ENCODE assay signal across 8 cellular contexts in the genomic region with DNA sequence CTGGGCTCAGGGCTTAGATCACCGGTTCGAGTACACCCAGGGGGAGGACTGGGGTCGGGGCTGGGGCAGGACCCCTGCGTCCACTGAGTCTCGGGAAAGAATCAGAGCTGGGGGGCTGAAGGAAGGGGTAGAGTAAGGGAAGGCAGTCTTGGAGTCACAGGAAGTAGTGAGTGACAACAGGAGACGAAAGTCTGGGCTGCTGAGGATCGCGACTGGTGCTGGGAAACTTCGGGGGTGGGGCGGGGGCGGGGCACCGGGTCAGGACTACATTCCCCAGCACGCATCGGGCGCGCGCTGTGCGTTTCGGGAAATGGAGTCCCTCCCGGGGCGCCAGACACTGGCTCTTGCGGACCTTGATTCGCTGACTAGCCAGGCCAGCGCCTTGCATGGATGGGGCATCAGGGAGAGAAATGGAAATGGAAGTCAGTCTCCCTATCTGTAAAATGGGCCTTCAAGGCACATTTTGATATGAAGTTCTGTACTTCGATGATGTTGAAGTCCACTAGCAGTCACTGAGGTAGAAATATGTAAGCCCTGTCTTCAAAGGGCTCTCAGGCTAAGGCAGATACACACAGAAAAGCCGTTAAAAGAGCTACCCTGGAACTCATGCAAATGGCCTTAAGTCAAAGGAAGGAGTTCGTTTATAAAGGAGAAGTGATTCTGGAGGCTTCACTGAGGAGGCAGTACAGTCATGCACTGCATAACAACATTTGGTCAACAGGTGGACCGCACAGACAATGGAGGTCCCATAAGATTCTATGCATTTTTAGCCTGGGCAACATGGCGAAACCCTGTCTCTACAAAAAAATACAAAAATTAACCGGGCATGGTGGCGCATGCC. TPM values are rescaled to one million over a fixed set of nuclear protein-coding genes. Genes with fewer than 3 reads are reported as not detected.
A peak's percentile ranks its signal among the peaks of the same experiment; 100 is the strongest.
DNase-seq lines count a peak whose midpoint lies in the region; ATAC-seq and TF ChIP-seq lines count a peak whose summit lies in the region.

No MANE protein-coding gene starts in this region.

- 18% methylated on average over 31 of the region's 31 CpGs for WGBS in liver

- H3K27me3 ChIP-seq in HAP-1 (ENCODE audit: low read depth) (no peaks in the 10 kb centered on the region), liver (ENCODE audit: control insufficient read depth in 4 of 4, insufficient read depth in 4 of 4, low read length in 3 of 4) (no peaks in the 10 kb centered on the region)

- TF ChIP-seq CTCF in liver (IDR thresholded peaks at IDR 0.05; ENCODE audit: low read depth, low read length, missing input control): no peak

- H3K27ac Mint-ChIP-seq in activated CD4-positive, alpha-beta memory T cell treated with anti-CD3 and anti-CD28 coated beads for 36 hours: peak overlapping the region; percentile 65

- no peaks in the 10 kb centered on the region for H3K9me3 ChIP-seq in HAP-1
- H3K9me3 ChIP-seq in liver (ENCODE audit: control insufficient read depth in 4 of 4, low read length in 3 of 4): no peaks in the 10 kb centered on the region

- no peak for TF ChIP-seq RAD21 in liver (IDR thresholded peaks at IDR 0.05)

- ATAC-seq in GM18858 (IDR thresholded peaks at IDR 0.05; ENCODE audit: unreplicated experiment): no peak

- H3K4me3 ChIP-seq in HAP-1 (no peak overlapping the region), liver (ENCODE audit: low read depth in 1 of 3, low read length in 3 of 3) (peak overlapping the region; percentile 37 to 58 (median 51))

- peak overlapping the region; percentile 57 for H3K4me3 Mint-ChIP-seq in activated CD4-positive, alpha-beta memory T cell treated with anti-CD3 and anti-CD28 coated beads for 36 hours

- H3K9me3 Mint-ChIP-seq in activated CD4-positive, alpha-beta memory T cell treated with anti-CD3 and anti-CD28 coated beads for 36 hours: no peaks in the 10 kb centered on the region

- intact Hi-C loops in activated CD4-positive, alpha-beta memory T cell treated with anti-CD3 and anti-CD28 coated beads for 36 hours (cut with micrococcal nuclease): loop anchor here (1.0 to 2.0 kb wide), 2 partner anchors 25 to 46 kb away; no protein-coding TSS in a partner anchor

- H3K4me1 Mint-ChIP-seq in activated CD4-positive, alpha-beta memory T cell treated with anti-CD3 and anti-CD28 coated beads for 36 hours (ENCODE audit: low read depth): peaks cover 46% of the 10 kb centered on the region

- CTCF ChIA-PET in activated CD4-positive, alpha-beta memory T cell treated with anti-CD3 and anti-CD28 coated beads for 36 hours (lab: Charles Lee): interaction anchor here (0.9 to 3.8 kb wide), 2 partner anchors 23 to 52 kb away, joined by 3 to 21 read pairs; no protein-coding TSS in a partner anchor

- peak; percentile 90 for DNase-seq in CD1c-positive myeloid dendritic cell (ENCODE audit: extremely low spot score)
- DNase-seq in HAP-1 (ENCODE audit: low spot score in 2 of 2): peak; percentile 78 to 90
- peak; percentile 93 for DNase-seq in NCI-H345 (lab: John Stamatoyannopoulos, UW)
- DNase-seq in activated CD4-positive, alpha-beta memory T cell treated with anti-CD3 and anti-CD28 coated beads for 36 hours: peak; percentile 89
- peak; percentile 57 to 92 for DNase-seq in dermis microvascular lymphatic vessel endothelial cell (ENCODE audit: low read depth in 2 of 2)
- peak; percentile 73 to 75 for DNase-seq in stimulated activated CD4-positive, alpha-beta T cell treated with anti-CD3 and anti-CD28 coated beads, Interleukin-2, amount 100 ng/mL, for 48 hours

- H3K27ac ChIP-seq in liver (ENCODE audit: low read depth in 1 of 2, low read length in 2 of 2): peak overlapping the region; percentile 94

- POLR2A ChIA-PET in activated CD4-positive, alpha-beta memory T cell treated with anti-CD3 and anti-CD28 coated beads for 36 hours (lab: Charles Lee): interaction anchor here (0.8 to 1.3 kb wide), 2 partner anchors 8 to 22 kb away, joined by 3 read pairs; no protein-coding TSS in a partner anchor

- peaks cover 2% of the 10 kb centered on the region for H3K36me3 Mint-ChIP-seq in activated CD4-positive, alpha-beta memory T cell treated with anti-CD3 and anti-CD28 coated beads for 36 hours

- no peaks in the 10 kb centered on the region for H3K27me3 Mint-ChIP-seq in activated CD4-positive, alpha-beta memory T cell treated with anti-CD3 and anti-CD28 coated beads for 36 hours

- in situ Hi-C loops in HAP-1 (cut with MboI; ENCODE audit: low sequenced_read_pairs): no loop called here

- H3K36me3 ChIP-seq in HAP-1 (replicated peaks): no peaks in the 10 kb centered on the region
- H3K36me3 ChIP-seq in liver (ENCODE audit: control insufficient read depth in 4 of 4, insufficient read depth in 3 of 4, low read depth in 1 of 4, low read length in 3 of 4): no peaks in the 10 kb centered on the region

- H3K4me1 ChIP-seq in HAP-1 (peaks cover 16% of the 10 kb centered on the region), liver (ENCODE audit: control insufficient read depth in 4 of 4, insufficient read depth in 4 of 4, low read length in 3 of 4) (peaks cover 9 to 39% (median 25%) of the 10 kb centered on the region in 4 donors)

- H3K9ac ChIP-seq in liver (ENCODE audit: low read depth in 1 of 2, low read length in 2 of 2): peak overlapping the region; percentile 24 to 69

TF ChIP-seq in liver, 16 proteins besides CTCF, POLR2A, EP300 and RAD21 (continues in another document):
- TF ChIP-seq, protein P1, sequence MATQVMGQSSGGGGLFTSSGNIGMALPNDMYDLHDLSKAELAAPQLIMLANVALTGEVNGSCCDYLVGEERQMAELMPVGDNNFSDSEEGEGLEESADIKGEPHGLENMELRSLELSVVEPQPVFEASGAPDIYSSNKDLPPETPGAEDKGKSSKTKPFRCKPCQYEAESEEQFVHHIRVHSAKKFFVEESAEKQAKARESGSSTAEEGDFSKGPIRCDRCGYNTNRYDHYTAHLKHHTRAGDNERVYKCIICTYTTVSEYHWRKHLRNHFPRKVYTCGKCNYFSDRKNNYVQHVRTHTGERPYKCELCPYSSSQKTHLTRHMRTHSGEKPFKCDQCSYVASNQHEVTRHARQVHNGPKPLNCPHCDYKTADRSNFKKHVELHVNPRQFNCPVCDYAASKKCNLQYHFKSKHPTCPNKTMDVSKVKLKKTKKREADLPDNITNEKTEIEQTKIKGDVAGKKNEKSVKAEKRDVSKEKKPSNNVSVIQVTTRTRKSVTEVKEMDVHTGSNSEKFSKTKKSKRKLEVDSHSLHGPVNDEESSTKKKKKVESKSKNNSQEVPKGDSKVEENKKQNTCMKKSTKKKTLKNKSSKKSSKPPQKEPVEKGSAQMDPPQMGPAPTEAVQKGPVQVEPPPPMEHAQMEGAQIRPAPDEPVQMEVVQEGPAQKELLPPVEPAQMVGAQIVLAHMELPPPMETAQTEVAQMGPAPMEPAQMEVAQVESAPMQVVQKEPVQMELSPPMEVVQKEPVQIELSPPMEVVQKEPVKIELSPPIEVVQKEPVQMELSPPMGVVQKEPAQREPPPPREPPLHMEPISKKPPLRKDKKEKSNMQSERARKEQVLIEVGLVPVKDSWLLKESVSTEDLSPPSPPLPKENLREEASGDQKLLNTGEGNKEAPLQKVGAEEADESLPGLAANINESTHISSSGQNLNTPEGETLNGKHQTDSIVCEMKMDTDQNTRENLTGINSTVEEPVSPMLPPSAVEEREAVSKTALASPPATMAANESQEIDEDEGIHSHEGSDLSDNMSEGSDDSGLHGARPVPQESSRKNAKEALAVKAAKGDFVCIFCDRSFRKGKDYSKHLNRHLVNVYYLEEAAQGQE (IDR thresholded peaks at IDR 0.05): no peak
- TF ChIP-seq FOXA2 (IDR thresholded peaks at IDR 0.05) (no peak), HNF4A (conservative IDR thresholded peaks at IDR 0.05) (peak; percentile 32 to 41), SP1 (IDR thresholded peaks at IDR 0.05) (no peak), GABPA (IDR thresholded peaks at IDR 0.05 in 1 of 2, conservative IDR thresholded peaks at IDR 0.05 in 1 of 2) (peak in 1 of 2 donors; percentile 62), TAF1 (conservative IDR thresholded peaks at IDR 0.05) (no peak), FOXA1 (IDR thresholded peaks at IDR 0.05) (no peak), EGR1 (IDR thresholded peaks at IDR 0.05; ENCODE audit: low read depth in 2 of 2) (no peak), JUND (IDR thresholded peaks at IDR 0.05) (no peak)
- TF ChIP-seq, protein P2, sequence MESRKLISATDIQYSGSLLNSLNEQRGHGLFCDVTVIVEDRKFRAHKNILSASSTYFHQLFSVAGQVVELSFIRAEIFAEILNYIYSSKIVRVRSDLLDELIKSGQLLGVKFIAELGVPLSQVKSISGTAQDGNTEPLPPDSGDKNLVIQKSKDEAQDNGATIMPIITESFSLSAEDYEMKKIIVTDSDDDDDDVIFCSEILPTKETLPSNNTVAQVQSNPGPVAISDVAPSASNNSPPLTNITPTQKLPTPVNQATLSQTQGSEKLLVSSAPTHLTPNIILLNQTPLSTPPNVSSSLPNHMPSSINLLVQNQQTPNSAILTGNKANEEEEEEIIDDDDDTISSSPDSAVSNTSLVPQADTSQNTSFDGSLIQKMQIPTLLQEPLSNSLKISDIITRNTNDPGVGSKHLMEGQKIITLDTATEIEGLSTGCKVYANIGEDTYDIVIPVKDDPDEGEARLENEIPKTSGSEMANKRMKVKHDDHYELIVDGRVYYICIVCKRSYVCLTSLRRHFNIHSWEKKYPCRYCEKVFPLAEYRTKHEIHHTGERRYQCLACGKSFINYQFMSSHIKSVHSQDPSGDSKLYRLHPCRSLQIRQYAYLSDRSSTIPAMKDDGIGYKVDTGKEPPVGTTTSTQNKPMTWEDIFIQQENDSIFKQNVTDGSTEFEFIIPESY (IDR thresholded peaks at IDR 0.05): no peak
- TF ChIP-seq, protein P3, sequence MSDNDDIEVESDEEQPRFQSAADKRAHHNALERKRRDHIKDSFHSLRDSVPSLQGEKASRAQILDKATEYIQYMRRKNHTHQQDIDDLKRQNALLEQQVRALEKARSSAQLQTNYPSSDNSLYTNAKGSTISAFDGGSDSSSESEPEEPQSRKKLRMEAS (IDR thresholded peaks at IDR 0.05): no peak

RNA-seq across cellular contexts. Expression of a gene that starts 0.7 kb away (rescaled TPM):
- under 1 TPM; 0.22 to 0.43 TPM for total RNA-seq in activated CD4-positive, alpha-beta memory T cell treated with anti-CD3 and anti-CD28 coated beads for 36 hours
- 0.13 TPM in 2 replicates for total RNA-seq in dermis microvascular lymphatic vessel endothelial cell
- total RNA-seq in liver: under 1 TPM in 1 of 2 donors, not detected in 1; 0.75 TPM
- polyA plus RNA-seq in liver: under 1 TPM; 0.19 to 0.35 TPM

RNA-seq across cellular contexts. Expression of a gene that starts 3.2 kb away (rescaled TPM):
- 10 to 100 TPM; 25.6 to 25.7 TPM for total RNA-seq in activated CD4-positive, alpha-beta memory T cell treated with anti-CD3 and anti-CD28 coated beads for 36 hours
- 49.9 and 60.8 TPM in 2 replicates for total RNA-seq in dermis microvascular lymphatic vessel endothelial cell
- 1 to 10 TPM; 3.4 to 6.1 TPM for total RNA-seq in liver
- polyA plus RNA-seq in liver: 1 to 10 TPM; 4.9 to 7.1 TPM

RNA-seq across cellular contexts. Expression of a gene that starts 26.3 kb away (rescaled TPM):
- total RNA-seq in activated CD4-positive, alpha-beta memory T cell treated with anti-CD3 and anti-CD28 coated beads for 36 hours: 10 to 100 TPM; 21.0 to 22.2 TPM
- total RNA-seq in dermis microvascular lymphatic vessel endothelial cell (16.6 and 18.2 TPM in 2 replicates), liver (1 to 10 TPM; 3.0 to 4.8 TPM)
- 1 to 10 TPM in 1 of 2 donors, under 1 TPM in 1; 0.31 to 2.4 TPM for polyA plus RNA-seq in liver

RNA-seq across cellular contexts. Expression of a gene that starts 51.8 kb away (rescaled TPM):
- 1 to 10 TPM; 9.6 to 9.7 TPM for total RNA-seq in activated CD4-positive, alpha-beta memory T cell treated with anti-CD3 and anti-CD28 coated beads for 36 hours
- total RNA-seq in dermis microvascular lymphatic vessel endothelial cell (23.7 and 33.6 TPM in 2 replicates), liver (10 to 100 TPM; 26.6 to 39.1 TPM)
- polyA plus RNA-seq in liver: 10 to 100 TPM; 28.8 to 34.1 TPM
